ENCODE assay signal across 8 cellular contexts in genomic region chr14:20413785-20414117, GRCh38. TPM values are rescaled to one million over a fixed set of nuclear protein-coding genes. Genes with fewer than 3 reads are reported as not detected.
DNase-seq lines count a peak whose midpoint lies in the region; ATAC-seq lines count a peak whose summit lies in the region.

No MANE protein-coding gene starts in this region.

- H3K14ac ChIP-seq in trophoblast cell (ENCODE audit: low read length): peak overlapping the region; percentile 57

- peak overlapping the region; percentile 11 for H2BK120ac ChIP-seq in trophoblast cell (ENCODE audit: insufficient read depth, low read length, poor library complexity)

- no CpG with 5 or more reads among the region's 8 CpGs for WGBS in trophoblast cell (ENCODE audit: extremely low coverage, insufficient coverage, insufficient read length)

- H3K4me3 ChIP-seq in ACC112 (ENCODE audit: low read depth, low read length): peak overlapping the region; percentile 97
- no peak overlapping the region for H3K4me3 ChIP-seq in trophoblast cell (ENCODE audit: low read depth, low read length)

- H2AFZ ChIP-seq in ACC112 (ENCODE audit: low read length, unreplicated experiment) (peak overlapping the region; percentile 97), trophoblast cell (ENCODE audit: insufficient read depth, low read length, poor library complexity) (peak overlapping the region; percentile 96)

- peaks cover 4% of the 10 kb centered on the region for H3K36me3 Mint-ChIP-seq in IgD-negative memory B cell
- H3K36me3 Mint-ChIP-seq in activated T-cell treated with anti-CD3 and anti-CD28 coated beads, Interleukin-2, amount 50 U/mL, for 4 hours (ENCODE audit: insufficient read depth): peaks cover 7% of the 10 kb centered on the region

- H4K8ac ChIP-seq in trophoblast cell (ENCODE audit: low read depth, low read length): peak overlapping the region; percentile 97

- H3K23ac ChIP-seq in trophoblast cell (ENCODE audit: low read length): no peak overlapping the region

- H3K9me3 ChIP-seq in trophoblast cell (ENCODE audit: insufficient read depth, low read depth, low read length): no peaks in the 10 kb centered on the region

- no peaks in the 10 kb centered on the region for H3K36me3 ChIP-seq in ACC112 (ENCODE audit: insufficient read depth, low read length)
- no peaks in the 10 kb centered on the region for H3K36me3 ChIP-seq in trophoblast cell (ENCODE audit: control insufficient read depth in 1 of 2, insufficient read depth in 2 of 2, low read length in 2 of 2)

- peaks cover 22% of the 10 kb centered on the region for H3K79me2 ChIP-seq in ACC112 (ENCODE audit: control insufficient read depth, insufficient read depth, low read length, unreplicated experiment)
- peaks cover 3% of the 10 kb centered on the region for H3K79me2 ChIP-seq in trophoblast cell (ENCODE audit: control insufficient read depth, insufficient read depth, low read length, poor library complexity)

- peaks cover 26 to 38% (median 27%) of the 10 kb centered on the region in 3 donors for H3K4me1 Mint-ChIP-seq in IgD-negative memory B cell
- peaks cover 47% of the 10 kb centered on the region for H3K4me1 Mint-ChIP-seq in activated T-cell treated with anti-CD3 and anti-CD28 coated beads, Interleukin-2, amount 50 U/mL, for 4 hours (ENCODE audit: low read depth)

- peak overlapping the region; percentile 82 for H3K27ac ChIP-seq in ACC112 (ENCODE audit: low read depth, low read length)
- H3K27ac ChIP-seq in trophoblast cell (ENCODE audit: low read depth, low read length): no peak overlapping the region

- H2BK5ac ChIP-seq in trophoblast cell (ENCODE audit: low read depth, low read length, poor library complexity): no peak overlapping the region

- no peak for DNase-seq in activated T-cell treated with anti-CD3 and anti-CD28 coated beads, Interleukin-2, amount 50 U/mL, for 4 hours
- peak; percentile 31 for DNase-seq in glomerular visceral epithelial cell (ENCODE audit: extremely low spot score)
- peak in 1 of 2 donors; percentile 21 for DNase-seq in trophoblast cell
- DNase-seq in SW480 (ENCODE audit: low spot score): no peak
- no peak for DNase-seq in SKM-1 treated with dmso at 0.1 percent for 144 hours (lab: John Stamatoyannopoulos, UW; ENCODE audit: unreplicated experiment)

- H4K12ac ChIP-seq in trophoblast cell (ENCODE audit: low read depth, low read length): peak overlapping the region; percentile 56

- no peak overlapping the region for H2AK5ac ChIP-seq in trophoblast cell (ENCODE audit: low read length)

- H3K27me3 Mint-ChIP-seq in IgD-negative memory B cell: no peaks in the 10 kb centered on the region
- H3K27me3 Mint-ChIP-seq in activated T-cell treated with anti-CD3 and anti-CD28 coated beads, Interleukin-2, amount 50 U/mL, for 4 hours (ENCODE audit: low read depth): no peaks in the 10 kb centered on the region

- peak overlapping the region; percentile 86 for H3K4me2 ChIP-seq in trophoblast cell (ENCODE audit: low read length)

- no peaks in the 10 kb centered on the region for H3K9me3 Mint-ChIP-seq in IgD-negative memory B cell
- no peaks in the 10 kb centered on the region for H3K9me3 Mint-ChIP-seq in activated T-cell treated with anti-CD3 and anti-CD28 coated beads, Interleukin-2, amount 50 U/mL, for 4 hours

- H3K4me3 Mint-ChIP-seq in IgD-negative memory B cell: peak overlapping the region; percentile 95 to 99 (median 98)
- H3K4me3 Mint-ChIP-seq in activated T-cell treated with anti-CD3 and anti-CD28 coated beads, Interleukin-2, amount 50 U/mL, for 4 hours: peak overlapping the region; percentile 94

- H3K4me1 ChIP-seq in ACC112 (ENCODE audit: control insufficient read depth, insufficient read depth, low read length, unreplicated experiment): peaks cover 23% of the 10 kb centered on the region
- H3K4me1 ChIP-seq in trophoblast cell (ENCODE audit: control insufficient read depth in 1 of 2, insufficient read depth in 2 of 2, low read length in 2 of 2): no peaks in the 10 kb centered on the region

- H4K91ac ChIP-seq in trophoblast cell (ENCODE audit: low read depth, low read length): no peak overlapping the region

- H3K18ac ChIP-seq in trophoblast cell (ENCODE audit: low read length): no peak overlapping the region

- H3K27me3 ChIP-seq in ACC112 (ENCODE audit: insufficient read depth, low read length): no peaks in the 10 kb centered on the region
- no peaks in the 10 kb centered on the region for H3K27me3 ChIP-seq in trophoblast cell (ENCODE audit: insufficient read depth, low read length)

- peak overlapping the region; percentile 69 to 97 (median 96) for H3K27ac Mint-ChIP-seq in IgD-negative memory B cell

- peak; percentile 48 for ATAC-seq in GM18868 (IDR thresholded peaks at IDR 0.05; ENCODE audit: unreplicated experiment)
- peak; percentile 45 to 53 for ATAC-seq in activated T-cell treated with anti-CD3 and anti-CD28 coated beads, Interleukin-2, amount 50 U/mL, for 4 hours

- H3K4ac ChIP-seq in trophoblast cell (ENCODE audit: low read depth, low read length): no peak overlapping the region

- no peak overlapping the region for H3K9ac ChIP-seq in trophoblast cell (ENCODE audit: low read length)

- H3K79me1 ChIP-seq in trophoblast cell (ENCODE audit: low read length): peaks cover 7% of the 10 kb centered on the region

- H2BK12ac ChIP-seq in trophoblast cell (ENCODE audit: low read length): no peak overlapping the region

RNA-seq across cellular contexts. Expression of gene TEP1, which starts 0.5 kb away (rescaled TPM):
- polyA plus RNA-seq in IgD-negative memory B cell: 17.8 TPM
- 10 to 100 TPM; 14.7 to 21.7 (median 19.3) TPM for total RNA-seq in activated T-cell treated with anti-CD3 and anti-CD28 coated beads, Interleukin-2, amount 50 U/mL, for 4 hours
- 11.5 and 12.3 TPM in 2 replicates for polyA plus RNA-seq in trophoblast cell (2013)

RNA-seq across cellular contexts. Expression of gene KLHL33, which starts 22.2 kb away (rescaled TPM):
- polyA plus RNA-seq in IgD-negative memory B cell: 0.10 TPM
- total RNA-seq in activated T-cell treated with anti-CD3 and anti-CD28 coated beads, Interleukin-2, amount 50 U/mL, for 4 hours: under 1 TPM in 1 of 3 donors, not detected in 2; 0.05 TPM
- polyA plus RNA-seq in trophoblast cell (2013): not detected in 2 replicates

RNA-seq across cellular contexts. Expression of gene OSGEP, which starts 40.9 kb away (rescaled TPM):
- 50.8 TPM for polyA plus RNA-seq in IgD-negative memory B cell
- 10 to 100 TPM; 73.4 to 86.5 (median 75.4) TPM for total RNA-seq in activated T-cell treated with anti-CD3 and anti-CD28 coated beads, Interleukin-2, amount 50 U/mL, for 4 hours
- 14.7 and 15.6 TPM in 2 replicates for polyA plus RNA-seq in trophoblast cell (2013)

RNA-seq across cellular contexts. Expression of gene APEX1, which starts 41.3 kb away (rescaled TPM):
- polyA plus RNA-seq in IgD-negative memory B cell: 143 TPM
- 100 to 1,000 TPM; 265 to 309 (median 300) TPM for total RNA-seq in activated T-cell treated with anti-CD3 and anti-CD28 coated beads, Interleukin-2, amount 50 U/mL, for 4 hours
- polyA plus RNA-seq in trophoblast cell (2013): 178 and 184 TPM in 2 replicates

RNA-seq across cellular contexts. Expression of gene PIP4P1, which starts 47.5 kb away (rescaled TPM):
- polyA plus RNA-seq in IgD-negative memory B cell: 63.7 TPM
- 10 to 100 TPM; 33.6 to 43.4 (median 39.9) TPM for total RNA-seq in activated T-cell treated with anti-CD3 and anti-CD28 coated beads, Interleukin-2, amount 50 U/mL, for 4 hours
- 22.1 and 23.5 TPM in 2 replicates for polyA plus RNA-seq in trophoblast cell (2013)
